ENCODE assay signal across 8 cellular contexts in the genomic region with DNA sequence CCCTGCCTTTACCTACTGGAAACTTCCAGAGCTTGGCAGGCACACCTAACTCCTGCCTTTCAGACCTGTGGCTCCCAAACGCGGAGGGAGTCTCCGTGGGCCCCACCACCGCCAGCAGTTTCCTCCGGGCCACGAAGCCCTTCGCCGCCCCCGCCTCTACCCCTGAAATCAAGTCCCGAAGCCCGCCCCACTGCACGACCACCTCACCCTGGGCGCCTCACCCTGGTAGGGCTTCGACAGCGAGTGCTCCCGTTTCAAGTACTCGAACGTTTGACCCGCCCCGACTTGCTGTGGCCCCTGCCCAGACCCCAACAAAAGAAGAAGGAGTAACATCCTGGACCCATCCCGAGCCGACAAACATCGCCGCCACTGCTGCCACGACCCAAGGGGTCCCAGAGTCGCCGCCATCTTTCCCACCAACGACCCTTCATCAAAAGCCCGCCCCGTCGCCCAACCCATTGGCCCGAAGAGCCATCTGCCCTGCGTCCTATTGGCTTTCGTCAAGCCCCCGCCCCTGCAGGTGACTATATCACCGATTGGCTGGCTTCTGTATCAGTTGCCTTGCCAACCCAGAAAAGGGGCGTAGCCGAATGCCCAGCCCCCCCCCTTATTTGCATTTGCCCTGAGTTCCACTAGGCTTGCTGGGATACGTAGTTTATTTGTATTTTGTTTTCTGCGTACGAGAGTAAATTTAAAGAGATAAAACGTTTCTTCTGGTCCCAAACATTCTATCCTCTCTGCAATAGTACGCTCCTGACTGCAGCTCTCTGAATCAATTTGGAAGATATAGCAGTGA. TPM values are rescaled to one million over a fixed set of nuclear protein-coding genes. Genes with fewer than 3 reads are reported as not detected.
DNase-seq lines count a peak whose midpoint lies in the region; ATAC-seq and FAIRE-seq lines count a peak whose summit lies in the region.

A gene with protein sequence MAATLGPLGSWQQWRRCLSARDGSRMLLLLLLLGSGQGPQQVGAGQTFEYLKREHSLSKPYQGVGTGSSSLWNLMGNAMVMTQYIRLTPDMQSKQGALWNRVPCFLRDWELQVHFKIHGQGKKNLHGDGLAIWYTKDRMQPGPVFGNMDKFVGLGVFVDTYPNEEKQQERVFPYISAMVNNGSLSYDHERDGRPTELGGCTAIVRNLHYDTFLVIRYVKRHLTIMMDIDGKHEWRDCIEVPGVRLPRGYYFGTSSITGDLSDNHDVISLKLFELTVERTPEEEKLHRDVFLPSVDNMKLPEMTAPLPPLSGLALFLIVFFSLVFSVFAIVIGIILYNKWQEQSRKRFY (minus strand): TSS at position 432 of the 796 bp plus-strand sequence. CDS start 24 bp downstream, at position 408.

- peaks cover 9% of the 10 kb centered on the region for H3K79me2 ChIP-seq in mesendoderm (ENCODE audit: control insufficient read depth, insufficient read depth, low read length)

- H4K5ac ChIP-seq in mesendoderm (ENCODE audit: low read length): no peak within 1 kb of the TSS

- H3K56ac ChIP-seq in mesendoderm (ENCODE audit: low read length): peak within 1 kb of the TSS; percentile 61

- no peak within 1 kb of the TSS for H2BK120ac ChIP-seq in mesendoderm (ENCODE audit: low read depth, low read length)

- peak within 1 kb of the TSS; percentile 8 for H3K4ac ChIP-seq in mesendoderm (ENCODE audit: low read depth, low read length)

- H3K18ac ChIP-seq in mesendoderm (ENCODE audit: low read length): peak within 1 kb of the TSS; percentile 95

- H3K27me3 ChIP-seq in endocrine pancreas (ENCODE audit: control insufficient read depth, insufficient read depth, low read length): no peaks in the 10 kb centered on the region
- no peaks in the 10 kb centered on the region for H3K27me3 ChIP-seq in mesendoderm (ENCODE audit: insufficient read depth, low read length, poor library complexity)

- no peak within 1 kb of the TSS for H2BK5ac ChIP-seq in mesendoderm (ENCODE audit: low read length)

- peak within 1 kb of the TSS; percentile 88 for H3K4me3 ChIP-seq in endocrine pancreas (ENCODE audit: control insufficient read depth, insufficient read depth, low read length)
- H3K4me3 ChIP-seq in mesendoderm (ENCODE audit: low read length): peak within 1 kb of the TSS; percentile 81

- H3K4me1 ChIP-seq in endocrine pancreas (ENCODE audit: control insufficient read depth, insufficient read depth, low read length) (peaks cover 14% of the 10 kb centered on the region), mesendoderm (ENCODE audit: control insufficient read depth, low read depth, low read length) (no peaks in the 10 kb centered on the region)

- no peaks in the 10 kb centered on the region for H3K9me3 ChIP-seq in endocrine pancreas (ENCODE audit: control insufficient read depth, low read length)

- no peak within 1 kb of the TSS for H2BK15ac ChIP-seq in mesendoderm (replicated peaks; ENCODE audit: low read depth)

- H2AK5ac ChIP-seq in mesendoderm (ENCODE audit: low read length): no peak within 1 kb of the TSS

- H3K9ac ChIP-seq in endocrine pancreas (ENCODE audit: control insufficient read depth, insufficient read depth, low read length) (peak within 1 kb of the TSS; percentile 67), mesendoderm (ENCODE audit: low read length) (peak within 1 kb of the TSS; percentile 60)

- no peak within 1 kb of the TSS for H3K27ac ChIP-seq in mesendoderm (ENCODE audit: low read depth, low read length)

- peak; percentile 93 for DNase-seq in COLO829 (ENCODE audit: low spot score)
- peak; percentile 100 for DNase-seq in HTR-8/SVneo (ENCODE audit: insufficient read length, low spot score)
- DNase-seq in NOMO-1 treated with dmso at 0.1 percent for 144 hours (lab: John Stamatoyannopoulos, UW; ENCODE audit: unreplicated experiment): peak; percentile 96
- DNase-seq in activated CD8-positive, alpha-beta memory T cell treated with anti-CD3 and anti-CD28 coated beads, Interleukin-2, amount 50 U/mL, for 1 hour (ENCODE audit: extremely low read depth): peak; percentile 89
- DNase-seq in mesendoderm: peak; percentile 99
- DNase-seq in stimulated activated CD8-positive, alpha-beta memory T cell treated with anti-CD3 and anti-CD28 coated beads, Interleukin-15, amount 100 ng/mL, for 1 hour (ENCODE audit: low read depth): peak; percentile 96

- H3K23ac ChIP-seq in mesendoderm (ENCODE audit: low read length): no peak within 1 kb of the TSS

- H4K8ac ChIP-seq in mesendoderm (ENCODE audit: low read depth, low read length): no peak within 1 kb of the TSS

- peak within 1 kb of the TSS; percentile 49 for H3K4me2 ChIP-seq in mesendoderm (ENCODE audit: low read length)

- peak; percentile 94 for FAIRE-seq in HTR-8/SVneo (lab: Jason Lieb, UNC)

- WGBS in mesendoderm (ENCODE audit: extremely low coverage, insufficient coverage, low lambda C conversion rate): no CpG with 5 or more reads among the region's 43 CpGs

- H3K36me3 ChIP-seq in endocrine pancreas (ENCODE audit: control insufficient read depth, insufficient read depth, low read length) (no peaks in the 10 kb centered on the region), mesendoderm (ENCODE audit: control insufficient read depth, insufficient read depth, low read length) (peaks cover 1% of the 10 kb centered on the region)

- H3K79me1 ChIP-seq in mesendoderm (ENCODE audit: low read length): peaks cover 9% of the 10 kb centered on the region

- peak; percentile 97 for ATAC-seq in GM21367 (IDR thresholded peaks at IDR 0.05; ENCODE audit: unreplicated experiment)

RNA-seq across cellular contexts. Expression of the gene that starts here (rescaled TPM):
- 12.4 TPM for polyA plus RNA-seq in mesendoderm (2013, experiment 1 of 2)
- 12.0 TPM for polyA plus RNA-seq in mesendoderm (2013, experiment 2 of 2)
